ENCODE assay signal across 8 cellular contexts in the genomic region with DNA sequence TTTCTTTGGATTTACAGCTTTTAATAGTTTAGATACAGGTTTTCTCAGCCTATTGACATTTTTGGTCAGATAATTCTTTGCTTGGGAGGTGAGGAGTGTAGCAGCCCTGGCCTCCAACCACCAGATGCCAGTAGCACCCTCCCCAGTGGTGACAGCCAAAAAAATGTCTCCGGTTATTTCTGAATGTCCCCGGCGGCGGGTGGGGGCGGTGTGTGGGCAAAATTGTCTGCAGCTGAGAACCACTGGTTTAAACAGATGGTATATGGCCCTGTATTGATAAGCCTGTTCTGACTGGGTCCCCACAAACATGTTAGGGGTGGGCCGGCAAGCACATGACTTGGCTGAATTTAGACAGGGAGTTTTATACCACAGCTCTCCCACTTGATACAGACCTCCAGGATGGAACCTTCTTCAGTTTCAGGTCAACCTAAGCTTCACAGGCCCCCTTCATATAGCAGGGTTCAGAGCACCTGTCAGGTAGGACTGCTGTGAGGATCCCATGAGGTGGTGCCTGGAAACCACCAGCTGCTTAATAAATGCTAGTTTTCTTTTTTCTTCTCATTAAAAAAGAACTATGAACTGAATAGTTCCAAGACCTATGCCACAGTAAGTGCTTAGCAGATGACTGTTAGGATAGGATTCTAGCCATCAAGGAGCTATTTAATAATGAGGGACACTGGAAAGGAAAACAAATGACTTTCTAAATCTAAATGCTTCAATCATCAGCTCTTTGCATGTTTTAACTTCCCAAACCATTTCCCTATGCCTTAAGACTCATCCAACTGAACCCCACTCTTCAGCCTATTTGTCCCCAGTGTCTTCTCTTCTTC. TPM values are rescaled to one million over a fixed set of nuclear protein-coding genes. Genes with fewer than 3 reads are reported as not detected.
DNase-seq lines count a peak whose midpoint lies in the region; ATAC-seq and TF ChIP-seq lines count a peak whose summit lies in the region.

No MANE protein-coding gene starts in this region.

- peaks cover 12% of the 10 kb centered on the region for H3K4me1 ChIP-seq in mucosa of descending colon (ENCODE audit: low read depth)

- ATAC-seq in HG02763 (IDR thresholded peaks at IDR 0.05; ENCODE audit: unreplicated experiment) (peak; percentile 51), mucosa of descending colon (peak; percentile 75)

- in situ Hi-C loops in SK-MEL-5 (cut with HindIII; ENCODE audit: low pct_unique_long_range_greater_than_20kb, low sequenced_read_pairs) = no loop called here

- no peaks in the 10 kb centered on the region for H3K36me3 ChIP-seq in mucosa of descending colon (ENCODE audit: low read depth)

- H3K27me3 ChIP-seq in dorsolateral prefrontal cortex = no peaks in the 10 kb centered on the region

- TF ChIP-seq CTCF in GM12875 (IDR thresholded peaks at IDR 0.05; ENCODE audit: borderline replicate concordance, insufficient read depth, low read depth, low read length) (peak; percentile 68), mucosa of descending colon (IDR thresholded peaks at IDR 0.05) (no peak), dorsolateral prefrontal cortex (IDR thresholded peaks at IDR 0.05 in 54 of 56, conservative IDR thresholded peaks at IDR 0.05 in 2 of 56; ENCODE audit: low read depth in 1 of 56, partially characterized antibody in 56 of 56) (peak in 18 of 56 donors; percentile 7 to 44 (median 21))

- H3K4me3 ChIP-seq in GM12875 (ENCODE audit: low read depth, low read length) (no peak overlapping the region), mucosa of descending colon (no peak overlapping the region), dorsolateral prefrontal cortex (no peak overlapping the region)

- intact Hi-C loops in mucosa of descending colon (cut with DNase I, micrococcal nuclease) = no loop called here
- intact Hi-C loops in dorsolateral prefrontal cortex (cut with DNase I) = no loop called here

- H3K9me3 ChIP-seq in mucosa of descending colon = no peaks in the 10 kb centered on the region

- peak overlapping the region in 12 of 59 donors; percentile 1 to 55 (median 25) for H3K27ac ChIP-seq in dorsolateral prefrontal cortex

- peak; percentile 61 for DNase-seq in SK-MEL-5 (ENCODE audit: low read depth, low spot score)
- DNase-seq in activated naive CD4-positive, alpha-beta T cell treated with anti-CD3 and anti-CD28 coated beads, Interleukin-2, amount 50 U/mL, for 16 hours = peak; percentile 75
- no peak for DNase-seq in mucosa of descending colon
- no peak for DNase-seq in dorsolateral prefrontal cortex
- no peak for DNase-seq in NCI-H2227 treated with DMSO at 0.1 percent for 48 hours (lab: John Stamatoyannopoulos, UW)
- DNase-seq in NCI-H1694 (lab: John Stamatoyannopoulos, UW) = no peak

RNA-seq across cellular contexts. Expression of gene LPIN2, which starts 18.1 kb away (rescaled TPM):
- total RNA-seq in SK-MEL-5 (2014; rRNA removed; shearing (Covaris generic)) = 11.7 and 12.9 TPM in 2 replicates
- polyA plus RNA-seq in SK-MEL-5 (2015; cell fraction: cytosol; rRNA removed) = 9.3 and 14.7 TPM in 2 replicates
- 13.5 and 17.4 TPM in 2 replicates for polyA plus RNA-seq in SK-MEL-5 (2015; cell fraction: nucleus; rRNA removed)
- total RNA-seq in mucosa of descending colon (10 to 100 TPM; 52.9 to 60.8 (median 59.2) TPM), dorsolateral prefrontal cortex (10 to 100 TPM; 37.1 to 95.3 (median 57.4) TPM)

Comparison
In these comparisons a context has a peak if more than half of its experiments do, and no peak if none do; other contexts are left out.
1. DNase-seq: peak in SK-MEL-5 (single experiment) and activated naive CD4-positive, alpha-beta T cell treated with anti-CD3 and anti-CD28 coated beads, Interleukin-2, amount 50 U/mL, for 16 hours (single experiment); none in mucosa of descending colon (0 of 3), dorsolateral prefrontal cortex (0 of 10), NCI-H2227 treated with DMSO at 0.1 percent for 48 hours (single experiment) and NCI-H1694 (single experiment).